ENCODE assay signal across 1 cellular context in genomic region chr3:185823280-185824044, GRCh38.
TF ChIP-seq lines count a peak whose summit lies in the region.

No MANE protein-coding gene starts in this region.

TF ChIP-seq in HepG2, 621 proteins besides CTCF, POLR2A, EP300 and RAD21 (continued from another document and continues in another):
- TF ChIP-seq TEF (CRISPR knock-in tag; IDR thresholded peaks at IDR 0.05) (no peak), SOX5 (CRISPR knock-in tag; IDR thresholded peaks at IDR 0.05; ENCODE audit: borderline replicate concordance) (no peak), ZNF256 (CRISPR knock-in tag; conservative IDR thresholded peaks at IDR 0.05) (no peak), SNAI1 (CRISPR knock-in tag; IDR thresholded peaks at IDR 0.05; ENCODE audit: borderline replicate concordance) (no peak), ZSCAN9 (CRISPR knock-in tag; IDR thresholded peaks at IDR 0.05; ENCODE audit: borderline replicate concordance) (no peak), RBFOX2 (IDR thresholded peaks at IDR 0.05; ENCODE audit: low read depth, low read length) (peak; percentile 76), ZKSCAN8 (CRISPR knock-in tag; IDR thresholded peaks at IDR 0.05; ENCODE audit: borderline replicate concordance) (no peak), ZNF501 (CRISPR knock-in tag; IDR thresholded peaks at IDR 0.05) (0 out of 2 replicates have a peak, but pooled peaks have one; percentile 20), ZNF790 (CRISPR knock-in tag; IDR thresholded peaks at IDR 0.05; ENCODE audit: borderline replicate concordance) (no peak), MED1 (CRISPR knock-in tag; IDR thresholded peaks at IDR 0.05) (peak; percentile 44), HMGXB4 (CRISPR knock-in tag; IDR thresholded peaks at IDR 0.05; ENCODE audit: borderline replicate concordance in 1 of 2, low read depth in 1 of 2) (peak; percentile 17 to 57; a peak in 2 of 4 replicates), CREB1 (IDR thresholded peaks at IDR 0.05) (no peak), CREB1 (CRISPR knock-in tag; IDR thresholded peaks at IDR 0.05) (no peak), KDM5A (IDR thresholded peaks at IDR 0.05; ENCODE audit: borderline replicate concordance, low read length) (0 out of 2 replicates have a peak, but pooled peaks have one; percentile 7), PCBP1 (IDR thresholded peaks at IDR 0.05; ENCODE audit: borderline replicate concordance, low read depth, low read length) (no peak), FOXK1 (CRISPR knock-in tag; IDR thresholded peaks at IDR 0.05; ENCODE audit: borderline replicate concordance, low read depth) (no peak), RELA (CRISPR knock-in tag; IDR thresholded peaks at IDR 0.05) (no peak), KLF9 (CRISPR knock-in tag; IDR thresholded peaks at IDR 0.05; ENCODE audit: low read depth) (no peak), NCOA1 (CRISPR knock-in tag; IDR thresholded peaks at IDR 0.05) (no peak), FOXA3 (CRISPR knock-in tag; IDR thresholded peaks at IDR 0.05) (no peak), ZNF343 (CRISPR knock-in tag; IDR thresholded peaks at IDR 0.05) (no peak), FOXC1 (CRISPR knock-in tag; IDR thresholded peaks at IDR 0.05; ENCODE audit: borderline replicate concordance) (no peak), ZNF251 (CRISPR knock-in tag; IDR thresholded peaks at IDR 0.05) (no peak), ZNF878 (CRISPR knock-in tag; IDR thresholded peaks at IDR 0.05) (no peak), ZNF674 (CRISPR knock-in tag; IDR thresholded peaks at IDR 0.05; ENCODE audit: low read depth) (no peak), DNMT1 (CRISPR knock-in tag; IDR thresholded peaks at IDR 0.05) (no peak), ZNF367 (CRISPR knock-in tag; IDR thresholded peaks at IDR 0.05; ENCODE audit: borderline replicate concordance) (no peak), XBP1 (CRISPR knock-in tag; IDR thresholded peaks at IDR 0.05) (no peak), TFDP1 (CRISPR knock-in tag; IDR thresholded peaks at IDR 0.05; ENCODE audit: borderline replicate concordance) (no peak), ZNF703 (CRISPR knock-in tag; IDR thresholded peaks at IDR 0.05; ENCODE audit: borderline replicate concordance) (no peak), HES4 (CRISPR knock-in tag; IDR thresholded peaks at IDR 0.05; ENCODE audit: borderline replicate concordance) (no peak; the same call in 1 of the 2 replicates), SOX6 (IDR thresholded peaks at IDR 0.05) (no peak), SOX6 (CRISPR knock-in tag; IDR thresholded peaks at IDR 0.05) (no peak), PTBP1 (IDR thresholded peaks at IDR 0.05; ENCODE audit: low read depth, low read length, poor library complexity, severe bottlenecking) (no peak), ZBTB7A (CRISPR knock-in tag; IDR thresholded peaks at IDR 0.05) (no peak), RBM39 (IDR thresholded peaks at IDR 0.05; ENCODE audit: low read depth, low read length, poor library complexity, severe bottlenecking) (peak; percentile 44), ZNF563 (CRISPR knock-in tag; IDR thresholded peaks at IDR 0.05) (peak; percentile 37; the same call in 1 of the 2 replicates), ZNF337 (CRISPR knock-in tag; IDR thresholded peaks at IDR 0.05; ENCODE audit: borderline replicate concordance, low read depth) (no peak), HNRNPL (IDR thresholded peaks at IDR 0.05; ENCODE audit: low read depth, low read length) (0 out of 2 replicates have a peak, but pooled peaks have one; percentile 19), ARNT (IDR thresholded peaks at IDR 0.05) (no peak), CEBPG (CRISPR knock-in tag; IDR thresholded peaks at IDR 0.05) (no peak), SRF (IDR thresholded peaks at IDR 0.05; ENCODE audit: low read depth, low read length) (no peak), MAFK (conservative IDR thresholded peaks at IDR 0.05 in 1 of 2, IDR thresholded peaks at IDR 0.05 in 1 of 2; ENCODE audit: low read length in 2 of 2) (no peak), NFKB2 (CRISPR knock-in tag; IDR thresholded peaks at IDR 0.05; ENCODE audit: borderline replicate concordance) (no peak), ZNF33B (CRISPR knock-in tag; IDR thresholded peaks at IDR 0.05) (no peak), BRCA1 (CRISPR knock-in tag; IDR thresholded peaks at IDR 0.05) (no peak), ZNF232 (CRISPR knock-in tag; IDR thresholded peaks at IDR 0.05; ENCODE audit: borderline replicate concordance) (0 out of 2 replicates have a peak, but pooled peaks have one; percentile 35), KDM4B (CRISPR knock-in tag; IDR thresholded peaks at IDR 0.05) (no peak), STAT5B (CRISPR knock-in tag; IDR thresholded peaks at IDR 0.05) (no peak), ZNF768 (CRISPR knock-in tag; IDR thresholded peaks at IDR 0.05) (no peak), POLR2AphosphoS2 (IDR thresholded peaks at IDR 0.05; ENCODE audit: low read depth, low read length) (no peak), NR2F6 (IDR thresholded peaks at IDR 0.05) (no peak), NR2F6 (CRISPR knock-in tag; IDR thresholded peaks at IDR 0.05) (no peak)
- TF ChIP-seq, protein P1, sequence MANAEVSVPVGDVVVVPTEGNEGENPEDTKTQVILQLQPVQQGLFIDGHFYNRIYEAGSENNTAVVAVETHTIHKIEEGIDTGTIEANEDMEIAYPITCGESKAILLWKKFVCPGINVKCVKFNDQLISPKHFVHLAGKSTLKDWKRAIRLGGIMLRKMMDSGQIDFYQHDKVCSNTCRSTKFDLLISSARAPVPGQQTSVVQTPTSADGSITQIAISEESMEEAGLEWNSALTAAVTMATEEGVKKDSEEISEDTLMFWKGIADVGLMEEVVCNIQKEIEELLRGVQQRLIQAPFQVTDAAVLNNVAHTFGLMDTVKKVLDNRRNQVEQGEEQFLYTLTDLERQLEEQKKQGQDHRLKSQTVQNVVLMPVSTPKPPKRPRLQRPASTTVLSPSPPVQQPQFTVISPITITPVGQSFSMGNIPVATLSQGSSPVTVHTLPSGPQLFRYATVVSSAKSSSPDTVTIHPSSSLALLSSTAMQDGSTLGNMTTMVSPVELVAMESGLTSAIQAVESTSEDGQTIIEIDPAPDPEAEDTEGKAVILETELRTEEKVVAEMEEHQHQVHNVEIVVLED (CRISPR knock-in tag; IDR thresholded peaks at IDR 0.05; ENCODE audit: borderline replicate concordance), result no peak
- TF ChIP-seq, protein P2, sequence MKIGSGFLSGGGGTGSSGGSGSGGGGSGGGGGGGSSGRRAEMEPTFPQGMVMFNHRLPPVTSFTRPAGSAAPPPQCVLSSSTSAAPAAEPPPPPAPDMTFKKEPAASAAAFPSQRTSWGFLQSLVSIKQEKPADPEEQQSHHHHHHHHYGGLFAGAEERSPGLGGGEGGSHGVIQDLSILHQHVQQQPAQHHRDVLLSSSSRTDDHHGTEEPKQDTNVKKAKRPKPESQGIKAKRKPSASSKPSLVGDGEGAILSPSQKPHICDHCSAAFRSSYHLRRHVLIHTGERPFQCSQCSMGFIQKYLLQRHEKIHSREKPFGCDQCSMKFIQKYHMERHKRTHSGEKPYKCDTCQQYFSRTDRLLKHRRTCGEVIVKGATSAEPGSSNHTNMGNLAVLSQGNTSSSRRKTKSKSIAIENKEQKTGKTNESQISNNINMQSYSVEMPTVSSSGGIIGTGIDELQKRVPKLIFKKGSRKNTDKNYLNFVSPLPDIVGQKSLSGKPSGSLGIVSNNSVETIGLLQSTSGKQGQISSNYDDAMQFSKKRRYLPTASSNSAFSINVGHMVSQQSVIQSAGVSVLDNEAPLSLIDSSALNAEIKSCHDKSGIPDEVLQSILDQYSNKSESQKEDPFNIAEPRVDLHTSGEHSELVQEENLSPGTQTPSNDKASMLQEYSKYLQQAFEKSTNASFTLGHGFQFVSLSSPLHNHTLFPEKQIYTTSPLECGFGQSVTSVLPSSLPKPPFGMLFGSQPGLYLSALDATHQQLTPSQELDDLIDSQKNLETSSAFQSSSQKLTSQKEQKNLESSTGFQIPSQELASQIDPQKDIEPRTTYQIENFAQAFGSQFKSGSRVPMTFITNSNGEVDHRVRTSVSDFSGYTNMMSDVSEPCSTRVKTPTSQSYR (CRISPR knock-in tag; IDR thresholded peaks at IDR 0.05; ENCODE audit: borderline replicate concordance), result peak; percentile 50; the same call in 1 of the 2 replicates
- TF ChIP-seq, protein P3, sequence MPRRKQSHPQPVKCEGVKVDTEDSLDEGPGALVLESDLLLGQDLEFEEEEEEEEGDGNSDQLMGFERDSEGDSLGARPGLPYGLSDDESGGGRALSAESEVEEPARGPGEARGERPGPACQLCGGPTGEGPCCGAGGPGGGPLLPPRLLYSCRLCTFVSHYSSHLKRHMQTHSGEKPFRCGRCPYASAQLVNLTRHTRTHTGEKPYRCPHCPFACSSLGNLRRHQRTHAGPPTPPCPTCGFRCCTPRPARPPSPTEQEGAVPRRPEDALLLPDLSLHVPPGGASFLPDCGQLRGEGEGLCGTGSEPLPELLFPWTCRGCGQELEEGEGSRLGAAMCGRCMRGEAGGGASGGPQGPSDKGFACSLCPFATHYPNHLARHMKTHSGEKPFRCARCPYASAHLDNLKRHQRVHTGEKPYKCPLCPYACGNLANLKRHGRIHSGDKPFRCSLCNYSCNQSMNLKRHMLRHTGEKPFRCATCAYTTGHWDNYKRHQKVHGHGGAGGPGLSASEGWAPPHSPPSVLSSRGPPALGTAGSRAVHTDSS (CRISPR knock-in tag; conservative IDR thresholded peaks at IDR 0.05), result no peak
- TF ChIP-seq, protein P4, sequence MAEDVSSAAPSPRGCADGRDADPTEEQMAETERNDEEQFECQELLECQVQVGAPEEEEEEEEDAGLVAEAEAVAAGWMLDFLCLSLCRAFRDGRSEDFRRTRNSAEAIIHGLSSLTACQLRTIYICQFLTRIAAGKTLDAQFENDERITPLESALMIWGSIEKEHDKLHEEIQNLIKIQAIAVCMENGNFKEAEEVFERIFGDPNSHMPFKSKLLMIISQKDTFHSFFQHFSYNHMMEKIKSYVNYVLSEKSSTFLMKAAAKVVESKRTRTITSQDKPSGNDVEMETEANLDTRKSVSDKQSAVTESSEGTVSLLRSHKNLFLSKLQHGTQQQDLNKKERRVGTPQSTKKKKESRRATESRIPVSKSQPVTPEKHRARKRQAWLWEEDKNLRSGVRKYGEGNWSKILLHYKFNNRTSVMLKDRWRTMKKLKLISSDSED (CRISPR knock-in tag; IDR thresholded peaks at IDR 0.05), result no peak
- TF ChIP-seq, protein P5, sequence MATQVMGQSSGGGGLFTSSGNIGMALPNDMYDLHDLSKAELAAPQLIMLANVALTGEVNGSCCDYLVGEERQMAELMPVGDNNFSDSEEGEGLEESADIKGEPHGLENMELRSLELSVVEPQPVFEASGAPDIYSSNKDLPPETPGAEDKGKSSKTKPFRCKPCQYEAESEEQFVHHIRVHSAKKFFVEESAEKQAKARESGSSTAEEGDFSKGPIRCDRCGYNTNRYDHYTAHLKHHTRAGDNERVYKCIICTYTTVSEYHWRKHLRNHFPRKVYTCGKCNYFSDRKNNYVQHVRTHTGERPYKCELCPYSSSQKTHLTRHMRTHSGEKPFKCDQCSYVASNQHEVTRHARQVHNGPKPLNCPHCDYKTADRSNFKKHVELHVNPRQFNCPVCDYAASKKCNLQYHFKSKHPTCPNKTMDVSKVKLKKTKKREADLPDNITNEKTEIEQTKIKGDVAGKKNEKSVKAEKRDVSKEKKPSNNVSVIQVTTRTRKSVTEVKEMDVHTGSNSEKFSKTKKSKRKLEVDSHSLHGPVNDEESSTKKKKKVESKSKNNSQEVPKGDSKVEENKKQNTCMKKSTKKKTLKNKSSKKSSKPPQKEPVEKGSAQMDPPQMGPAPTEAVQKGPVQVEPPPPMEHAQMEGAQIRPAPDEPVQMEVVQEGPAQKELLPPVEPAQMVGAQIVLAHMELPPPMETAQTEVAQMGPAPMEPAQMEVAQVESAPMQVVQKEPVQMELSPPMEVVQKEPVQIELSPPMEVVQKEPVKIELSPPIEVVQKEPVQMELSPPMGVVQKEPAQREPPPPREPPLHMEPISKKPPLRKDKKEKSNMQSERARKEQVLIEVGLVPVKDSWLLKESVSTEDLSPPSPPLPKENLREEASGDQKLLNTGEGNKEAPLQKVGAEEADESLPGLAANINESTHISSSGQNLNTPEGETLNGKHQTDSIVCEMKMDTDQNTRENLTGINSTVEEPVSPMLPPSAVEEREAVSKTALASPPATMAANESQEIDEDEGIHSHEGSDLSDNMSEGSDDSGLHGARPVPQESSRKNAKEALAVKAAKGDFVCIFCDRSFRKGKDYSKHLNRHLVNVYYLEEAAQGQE (IDR thresholded peaks at IDR 0.05; ENCODE audit: borderline replicate concordance in 1 of 2, low read depth in 1 of 2, low read length in 2 of 2), result 0 out of 4 replicates have a peak, but pooled peaks of 1 of the 2 experiments have one; percentile 2
